22 cellular contexts compared by ENCODE assay signal in the genomic region with DNA sequence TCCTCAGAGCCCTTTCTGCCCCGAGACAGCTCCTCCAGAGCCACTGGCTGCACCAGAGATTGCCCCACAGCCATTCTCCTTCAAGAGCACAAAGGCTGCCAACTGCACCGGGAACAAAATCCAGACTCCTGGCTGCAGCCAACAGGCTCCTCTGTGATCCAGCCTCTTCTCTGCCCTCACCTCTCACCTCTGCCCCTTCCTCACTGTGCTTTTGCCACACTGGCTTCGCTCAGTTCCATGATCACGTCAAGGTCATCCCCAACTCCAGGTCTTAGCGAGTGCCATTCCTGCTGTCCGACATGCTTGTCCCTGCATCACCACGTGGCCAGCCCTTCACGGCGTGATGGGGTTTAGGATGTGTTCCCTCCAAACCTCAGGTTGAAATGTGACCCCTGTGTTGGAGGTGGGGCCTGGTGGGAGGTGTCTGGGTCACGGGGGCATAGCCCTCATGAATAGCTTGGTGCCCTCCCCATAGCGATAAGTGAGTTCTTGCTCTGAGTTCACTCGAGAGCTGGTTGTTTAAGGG.
DNase-seq lines count a peak whose midpoint lies in the region; ATAC-seq, FAIRE-seq and TF ChIP-seq lines count a peak whose summit lies in the region.
"Had no signal": no experiment of that assay in that cellular context is flagged by ENCODE, and none has a peak within 500 bp of the region (broad histone marks: within the 10 kb centered on the region; RNA-seq: fewer than 3 reads in every experiment).

No MANE protein-coding gene starts in this region.

- H3K9me3 ChIP-seq in HepG2 (ENCODE audit: low read length) (no peaks in the 10 kb centered on the region), right lobe of liver (no peaks in the 10 kb centered on the region)
- H3K9me3 ChIP-seq: BLaER1 had no signal

- H3K27ac ChIP-seq in HepG2 (ENCODE audit: extremely low read length, insufficient read depth, low read length) (no peak overlapping the region), right lobe of liver (no peak overlapping the region)
- H3K27ac ChIP-seq: 22Rv1, BLaER1, C4-2B had no signal

- H4K20me1 ChIP-seq in HepG2 (ENCODE audit: insufficient read depth, low read length): no peaks in the 10 kb centered on the region
- H4K20me1 ChIP-seq: BLaER1 had no signal

- intact Hi-C loops in HepG2 (cut with micrococcal nuclease; ENCODE audit: unreplicated experiment): no loop called here
- intact Hi-C loops in right lobe of liver (cut with DNase I): no loop called here
- intact Hi-C loops in posterior vena cava (cut with DNase I): no loop called here
- intact Hi-C loops in MCF 10A (cut with micrococcal nuclease): no loop called here

- no peaks in the 10 kb centered on the region for H3K36me3 ChIP-seq in HepG2 (replicated peaks in 1 of 2; ENCODE audit: control insufficient read depth in 1 of 2, insufficient read depth in 2 of 2, low read length in 2 of 2)
- H3K36me3 ChIP-seq in right lobe of liver: no peaks in the 10 kb centered on the region
- H3K36me3 ChIP-seq: BLaER1 had no signal

- no peaks in the 10 kb centered on the region for H3K79me2 ChIP-seq in HepG2 (ENCODE audit: insufficient read depth, low read length)

- H3K9me3 Mint-ChIP-seq in neural crest cell (no peaks in the 10 kb centered on the region), MCF 10A (ENCODE audit: unreplicated experiment) (peaks cover 8% of the 10 kb centered on the region)
- H3K9me3 Mint-ChIP-seq: CD8-positive, alpha-beta T cell had no signal

- peak overlapping the region; percentile 81 for H3K27ac Mint-ChIP-seq in neural crest cell (ENCODE audit: unreplicated experiment)
- no peak overlapping the region for H3K27ac Mint-ChIP-seq in MCF 10A (ENCODE audit: low read depth, unreplicated experiment)
- H3K27ac Mint-ChIP-seq: B cell; CD4-positive, CD25-positive, alpha-beta regulatory T cell; CD8-positive, alpha-beta T cell had no signal

- H3K4me3 ChIP-seq in HepG2 (replicated peaks in 1 of 3; ENCODE audit: insufficient read depth in 1 of 3, low read depth in 2 of 3, low read length in 3 of 3) (no peak overlapping the region), right lobe of liver (no peak overlapping the region)
- H3K4me3 ChIP-seq: BLaER1 had no signal

- FAIRE-seq in HepG2 (lab: Jason Lieb, UNC): no peak
- FAIRE-seq: A204.1, G401.6, GM12892 had no signal

- H3K9ac ChIP-seq in HepG2 (ENCODE audit: insufficient read depth, low read depth, low read length): no peak overlapping the region
- H3K9ac ChIP-seq: BLaER1 had no signal

- H3K27me3 ChIP-seq in HepG2 (ENCODE audit: control insufficient read depth in 1 of 2, insufficient read depth in 2 of 2, low read length in 2 of 2) (peaks cover 2 to 36% of the 10 kb centered on the region in 2 experiments), right lobe of liver (no peaks in the 10 kb centered on the region)
- H3K27me3 ChIP-seq: BLaER1 had no signal

- no peaks in the 10 kb centered on the region for H3K4me1 ChIP-seq in HepG2 (ENCODE audit: insufficient read depth, low read length)
- no peaks in the 10 kb centered on the region for H3K4me1 ChIP-seq in right lobe of liver
- H3K4me1 ChIP-seq: Caco-2 had no signal

- TF ChIP-seq RAD21 in HepG2 (CRISPR knock-in tag; IDR thresholded peaks at IDR 0.05): no peak

- peaks cover 10% of the 10 kb centered on the region for H3K4me1 Mint-ChIP-seq in neural crest cell
- no peaks in the 10 kb centered on the region for H3K4me1 Mint-ChIP-seq in MCF 10A (ENCODE audit: insufficient read depth, unreplicated experiment)
- H3K4me1 Mint-ChIP-seq: B cell; CD4-positive, CD25-positive, alpha-beta regulatory T cell had no signal

- in situ Hi-C loops in HepG2 (cut with HindIII; ENCODE audit: extremely low pct_ligation_motif_present, low pct_unique_long_range_greater_than_20kb): no loop called here

- no peaks in the 10 kb centered on the region for H3K36me3 Mint-ChIP-seq in neural crest cell (ENCODE audit: low read depth)
- H3K36me3 Mint-ChIP-seq in MCF 10A (ENCODE audit: insufficient read depth, unreplicated experiment): no peaks in the 10 kb centered on the region
- H3K36me3 Mint-ChIP-seq: CD4-positive, CD25-positive, alpha-beta regulatory T cell; CD8-positive, alpha-beta T cell had no signal

- TF ChIP-seq POLR2A in HepG2 (IDR thresholded peaks at IDR 0.05; ENCODE audit: insufficient read depth in 1 of 2, low read depth in 2 of 2, low read length in 2 of 2): no peak
- TF ChIP-seq POLR2A in right lobe of liver (IDR thresholded peaks at IDR 0.05): no peak

- CTCF ChIA-PET in HepG2 (lab: Yijun Ruan, JAX; ENCODE audit: low intra/inter-chr PET ratio, low total read pairs) (no interaction called here), MCF 10A (lab: Yijun Ruan, JAX) (interaction anchor here (0.6 kb wide), 1 partner anchor 21 kb away, joined by 3 read pairs; no protein-coding TSS in a partner anchor)

- TF ChIP-seq EP300 in HepG2 (IDR thresholded peaks at IDR 0.05; ENCODE audit: low read depth in 2 of 2, low read length in 2 of 2): no peak
- TF ChIP-seq EP300 in HepG2 (CRISPR knock-in tag; IDR thresholded peaks at IDR 0.05; ENCODE audit: borderline replicate concordance): no peak

- TF ChIP-seq CTCF in HepG2 (CRISPR knock-in tag; IDR thresholded peaks at IDR 0.05) (no peak), right lobe of liver (IDR thresholded peaks at IDR 0.05) (no peak), neural crest cell (conservative IDR thresholded peaks at IDR 0.05) (no peak), MCF 10A (IDR thresholded peaks at IDR 0.05; ENCODE audit: unreplicated experiment) (no peak)

- BruUV-seq in HepG2 (replicated peaks; lab: Mats Ljungman, UMichigan) (no TSS peak), MCF 10A (replicated peaks; lab: Mats Ljungman, UMichigan) (no TSS peak)

- H3K27me3 Mint-ChIP-seq in neural crest cell (ENCODE audit: low read depth) (peaks cover 25% of the 10 kb centered on the region), MCF 10A (ENCODE audit: insufficient read depth, unreplicated experiment) (peaks cover 43% of the 10 kb centered on the region)
- H3K27me3 Mint-ChIP-seq: B cell; CD4-positive, CD25-positive, alpha-beta regulatory T cell had no signal

- H2AFZ ChIP-seq in HepG2 (ENCODE audit: low read length): no peak overlapping the region

- H3K4me2 ChIP-seq in HepG2 (ENCODE audit: low read depth, low read length): no peak overlapping the region
- H3K4me2 ChIP-seq: BLaER1 had no signal

- POLR2A ChIA-PET in HepG2 (lab: Yijun Ruan, JAX): no interaction called here
- POLR2A ChIA-PET in MCF 10A (lab: Yijun Ruan, JAX): no interaction called here

- H3K4me3 Mint-ChIP-seq in neural crest cell (no peak overlapping the region), MCF 10A (ENCODE audit: unreplicated experiment) (no peak overlapping the region)
- H3K4me3 Mint-ChIP-seq: B cell; CD4-positive, CD25-positive, alpha-beta regulatory T cell; CD8-positive, alpha-beta T cell had no signal

- WGBS in HepG2 (ENCODE audit: low lambda C conversion rate): 40% methylated on average over 10 of the region's 12 CpGs
- 62% methylated on average over 12 of the region's 12 CpGs for WGBS in right lobe of liver (ENCODE audit: insufficient coverage, low coverage, low lambda C conversion rate, missing lambda C conversion rate)

- no peak for ATAC-seq in HepG2
- no peak for ATAC-seq in right lobe of liver
- ATAC-seq in HG03521 (IDR thresholded peaks at IDR 0.05; ENCODE audit: unreplicated experiment): no peak
- ATAC-seq: CD8-positive, alpha-beta T cell had no signal

- DNase-seq in HepG2 (ENCODE audit: low spot score): no peak
- no peak for DNase-seq in right lobe of liver
- DNase-seq in neural crest cell (ENCODE audit: low read depth, low spot score): no peak
- DNase-seq in posterior vena cava (ENCODE audit: low spot score): peak; percentile 31
- no peak for DNase-seq in MCF 10A (ENCODE audit: unreplicated experiment)
- DNase-seq in activated naive CD4-positive, alpha-beta T cell treated with Interleukin-2 at 50 U/mL for 16 hours: no peak
- DNase-seq: Caco-2; CD4-positive, CD25-positive, alpha-beta regulatory T cell; CD8-positive, alpha-beta T cell; DMS153; DND-41; GOT3; H7; HCEC 1CT had no signal

TF ChIP-seq in HepG2, 621 proteins besides CTCF, POLR2A, EP300 and RAD21:
- TF ChIP-seq, protein P1, sequence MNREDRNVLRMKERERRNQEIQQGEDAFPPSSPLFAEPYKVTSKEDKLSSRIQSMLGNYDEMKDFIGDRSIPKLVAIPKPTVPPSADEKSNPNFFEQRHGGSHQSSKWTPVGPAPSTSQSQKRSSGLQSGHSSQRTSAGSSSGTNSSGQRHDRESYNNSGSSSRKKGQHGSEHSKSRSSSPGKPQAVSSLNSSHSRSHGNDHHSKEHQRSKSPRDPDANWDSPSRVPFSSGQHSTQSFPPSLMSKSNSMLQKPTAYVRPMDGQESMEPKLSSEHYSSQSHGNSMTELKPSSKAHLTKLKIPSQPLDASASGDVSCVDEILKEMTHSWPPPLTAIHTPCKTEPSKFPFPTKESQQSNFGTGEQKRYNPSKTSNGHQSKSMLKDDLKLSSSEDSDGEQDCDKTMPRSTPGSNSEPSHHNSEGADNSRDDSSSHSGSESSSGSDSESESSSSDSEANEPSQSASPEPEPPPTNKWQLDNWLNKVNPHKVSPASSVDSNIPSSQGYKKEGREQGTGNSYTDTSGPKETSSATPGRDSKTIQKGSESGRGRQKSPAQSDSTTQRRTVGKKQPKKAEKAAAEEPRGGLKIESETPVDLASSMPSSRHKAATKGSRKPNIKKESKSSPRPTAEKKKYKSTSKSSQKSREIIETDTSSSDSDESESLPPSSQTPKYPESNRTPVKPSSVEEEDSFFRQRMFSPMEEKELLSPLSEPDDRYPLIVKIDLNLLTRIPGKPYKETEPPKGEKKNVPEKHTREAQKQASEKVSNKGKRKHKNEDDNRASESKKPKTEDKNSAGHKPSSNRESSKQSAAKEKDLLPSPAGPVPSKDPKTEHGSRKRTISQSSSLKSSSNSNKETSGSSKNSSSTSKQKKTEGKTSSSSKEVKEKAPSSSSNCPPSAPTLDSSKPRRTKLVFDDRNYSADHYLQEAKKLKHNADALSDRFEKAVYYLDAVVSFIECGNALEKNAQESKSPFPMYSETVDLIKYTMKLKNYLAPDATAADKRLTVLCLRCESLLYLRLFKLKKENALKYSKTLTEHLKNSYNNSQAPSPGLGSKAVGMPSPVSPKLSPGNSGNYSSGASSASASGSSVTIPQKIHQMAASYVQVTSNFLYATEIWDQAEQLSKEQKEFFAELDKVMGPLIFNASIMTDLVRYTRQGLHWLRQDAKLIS (CRISPR knock-in tag; IDR thresholded peaks at IDR 0.05): no peak
- TF ChIP-seq, protein P2, sequence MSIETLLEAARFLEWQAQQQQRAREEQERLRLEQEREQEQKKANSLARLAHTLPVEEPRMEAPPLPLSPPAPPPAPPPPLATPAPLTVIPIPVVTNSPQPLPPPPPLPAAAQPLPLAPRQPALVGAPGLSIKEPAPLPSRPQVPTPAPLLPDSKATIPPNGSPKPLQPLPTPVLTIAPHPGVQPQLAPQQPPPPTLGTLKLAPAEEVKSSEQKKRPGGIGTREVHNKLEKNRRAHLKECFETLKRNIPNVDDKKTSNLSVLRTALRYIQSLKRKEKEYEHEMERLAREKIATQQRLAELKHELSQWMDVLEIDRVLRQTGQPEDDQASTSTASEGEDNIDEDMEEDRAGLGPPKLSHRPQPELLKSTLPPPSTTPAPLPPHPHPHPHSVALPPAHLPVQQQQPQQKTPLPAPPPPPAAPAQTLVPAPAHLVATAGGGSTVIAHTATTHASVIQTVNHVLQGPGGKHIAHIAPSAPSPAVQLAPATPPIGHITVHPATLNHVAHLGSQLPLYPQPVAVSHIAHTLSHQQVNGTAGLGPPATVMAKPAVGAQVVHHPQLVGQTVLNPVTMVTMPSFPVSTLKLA (IDR thresholded peaks at IDR 0.05): peak; percentile 45
